Comparison of ENCODE assay signal across 16 cellular contexts in genomic region chr3:177772908-177773557, GRCh38.
A peak's percentile ranks its signal among the peaks of the same experiment; 100 is the strongest.
DNase-seq lines count a peak whose midpoint lies in the region; ATAC-seq and TF ChIP-seq lines count a peak whose summit lies in the region.
"Had no signal": no experiment of that assay in that cellular context is flagged by ENCODE, and none has a peak within 500 bp of the region (broad histone marks: within the 10 kb centered on the region; RNA-seq: fewer than 3 reads in every experiment).

No MANE protein-coding gene starts in this region.

- H3K9me3 ChIP-seq in MM.1S (replicated peaks; ENCODE audit: insufficient read depth, low read length) (no peaks in the 10 kb centered on the region), Karpas-422 (ENCODE audit: low read length) (no peaks in the 10 kb centered on the region)

- H3K27me3 ChIP-seq in MM.1S (replicated peaks; ENCODE audit: insufficient read depth, low read length) (no peaks in the 10 kb centered on the region), Karpas-422 (ENCODE audit: low read length) (no peaks in the 10 kb centered on the region)

- DNase-seq in DMS 273 (lab: John Stamatoyannopoulos, UW; ENCODE audit: unreplicated experiment) (peak; percentile 15), DMS 273 treated with DMSO at 0.1 percent for 48 hours (lab: John Stamatoyannopoulos, UW) (no peak), MM.1S (peak; percentile 48), SHP77 (lab: John Stamatoyannopoulos, UW) (peak; percentile 21 to 25), pons (ENCODE audit: low spot score) (peak; percentile 48), Karpas-422 (no peak), ecto neural progenitor cell (ENCODE audit: low spot score) (no peak)
- DNase-seq: DND-41; hippocampal formation; lower lobe of right lung; NCI-H1694; posterior cingulate gyrus; stimulated activated CD4-positive, alpha-beta T cell treated with anti-CD3 and anti-CD28 coated beads, Interleukin-2, amount 100 ng/mL, for 24 hours; stimulated activated naive CD8-positive, alpha-beta T cell treated with anti-CD3 and anti-CD28 coated beads, Interleukin-15, amount 100 ng/mL, for 72 hours had no signal

- H3K36me3 ChIP-seq in MM.1S (replicated peaks; ENCODE audit: insufficient read depth, low read length) = no peaks in the 10 kb centered on the region
- no peaks in the 10 kb centered on the region for H3K36me3 ChIP-seq in Karpas-422 (ENCODE audit: insufficient read depth, low read length)
- H3K36me3 ChIP-seq: lower lobe of right lung had no signal

- peak overlapping the region; percentile 7; the same call in 1 of the 2 replicates for H3K4me2 ChIP-seq in MM.1S (ENCODE audit: low read depth, low read length)
- no peak overlapping the region for H3K4me2 ChIP-seq in Karpas-422 (ENCODE audit: low read depth, low read length, poor library complexity, severe bottlenecking)

- TF ChIP-seq CTCF in MM.1S (IDR thresholded peaks at IDR 0.05; ENCODE audit: low read length) = no peak

- peaks cover 19% of the 10 kb centered on the region for H3K4me1 ChIP-seq in MM.1S (ENCODE audit: low read length)
- no peaks in the 10 kb centered on the region for H3K4me1 ChIP-seq in Karpas-422 (ENCODE audit: low read length)

- no peaks in the 10 kb centered on the region for H3F3A ChIP-seq in MM.1S (ENCODE audit: insufficient read depth, low read length)

- no peaks in the 10 kb centered on the region for H3K79me2 ChIP-seq in MM.1S (ENCODE audit: low read length)
- no peaks in the 10 kb centered on the region for H3K79me2 ChIP-seq in Karpas-422 (ENCODE audit: low read length)

- H3K4me3 ChIP-seq in MM.1S (ENCODE audit: low read length) = no peak overlapping the region
- H3K4me3 ChIP-seq in Karpas-422 (ENCODE audit: low read length) = no peak overlapping the region
- H3K4me3 ChIP-seq: lower lobe of right lung had no signal

- H3K9ac ChIP-seq in MM.1S (ENCODE audit: low read length) (no peak overlapping the region), Karpas-422 (ENCODE audit: low read length) (no peak overlapping the region)

- H4K20me1 ChIP-seq in MM.1S (ENCODE audit: insufficient read depth, low read length) (no peaks in the 10 kb centered on the region), Karpas-422 (ENCODE audit: insufficient read depth, low read depth, low read length) (no peaks in the 10 kb centered on the region)

- H2AFZ ChIP-seq in MM.1S (ENCODE audit: low read length) (no peak overlapping the region), Karpas-422 (ENCODE audit: low read length) (no peak overlapping the region)

- H3K9me2 ChIP-seq in MM.1S (replicated peaks; ENCODE audit: insufficient read depth, low read length) (no peaks in the 10 kb centered on the region), Karpas-422 (replicated peaks; ENCODE audit: insufficient read depth, low read length) (no peaks in the 10 kb centered on the region)

- ATAC-seq in HG02885 (IDR thresholded peaks at IDR 0.05; ENCODE audit: poor library complexity, unreplicated experiment) = no peak
- ATAC-seq: lower lobe of right lung; stimulated activated naive CD8-positive, alpha-beta T cell treated with anti-CD3 and anti-CD28 coated beads, Interleukin-15, amount 100 ng/mL, for 72 hours had no signal

- H3K27ac ChIP-seq in MM.1S (ENCODE audit: low read length) (no peak overlapping the region), Karpas-422 (ENCODE audit: low read length) (no peak overlapping the region)
- H3K27ac ChIP-seq: 22Rv1, lower lobe of right lung had no signal

Comparison
In these comparisons a context has a peak if more than half of its experiments do, and no peak if none do; other contexts are left out.
1. DNase-seq: peak in DMS 273 (single experiment), MM.1S (single experiment), SHP77 (2 of 2) and pons (single experiment); none in DMS 273 treated with DMSO at 0.1 percent for 48 hours (single experiment), Karpas-422 (single experiment) and ecto neural progenitor cell (single experiment).